ENCODE assay signal across 14 cellular contexts in the genomic region with DNA sequence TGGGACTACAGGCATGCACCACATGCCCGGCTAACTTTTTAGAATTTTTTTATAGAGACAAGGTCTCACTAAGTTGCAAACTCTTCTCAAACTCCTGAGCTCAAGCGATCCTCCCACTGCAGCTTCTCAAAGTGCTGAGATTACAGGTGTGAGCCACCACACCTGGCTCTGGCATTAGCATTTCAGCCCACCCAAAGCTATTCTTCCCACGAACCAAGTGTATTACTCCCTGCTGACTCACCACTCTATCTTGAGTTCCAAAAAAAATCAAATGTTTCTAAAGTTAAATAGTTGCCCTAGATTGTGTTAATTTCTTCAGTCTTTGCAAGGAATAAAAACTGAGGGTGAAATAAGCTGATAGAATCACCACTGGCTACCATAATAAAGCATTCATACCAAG.
"Had no signal": no experiment of that assay in that cellular context is flagged by ENCODE, and none has a peak within 500 bp of the region (broad histone marks: within the 10 kb centered on the region; RNA-seq: fewer than 3 reads in every experiment).

No MANE protein-coding gene starts in this region.

- H3K27me3 ChIP-seq: colonic mucosa, pancreas had no signal

- H3K4me3 ChIP-seq: colonic mucosa, left ventricle myocardium inferior, pancreas had no signal

- H3K36me3 ChIP-seq: colonic mucosa, left ventricle myocardium inferior, pancreas had no signal

- ATAC-seq: activated T-cell treated with anti-CD3 and anti-CD28 coated beads, Interleukin-2, amount 50 U/mL, for 72 hours; natural killer cell treated with Interleukin-12 subunit alpha and Interleukin-12 subunit beta and Interleukin-15 and Interleukin-18, amount 100 ng/mL, for 72 hours; stimulated activated memory B cell treated with anti-CD40 and anti-IgM and Interleukin-4, amounts not matched to agents 10 μg/mL and 1 μg/mL and 100 μg/mL, for 72 hours had no signal

- DNase-seq: activated CD4-positive, alpha-beta T cell treated with anti-CD3 and anti-CD28 coated beads, Interleukin-2, amount 10 ng/mL, durations not matched to agents 7 days and 5 days; activated CD4-positive, CD25-positive, alpha-beta regulatory T cell; activated CD8-positive, alpha-beta memory T cell treated with anti-CD3 and anti-CD28 coated beads, Interleukin-2, amount 50 U/mL, for 48 hours; activated naive CD4-positive, alpha-beta T cell; activated T-cell treated with anti-CD3 and anti-CD28 coated beads, Interleukin-2, amount 50 U/mL, for 72 hours; colonic mucosa; foreskin fibroblast; left ventricle myocardium inferior; mesendoderm; pancreas; retina; stimulated activated CD4-positive, alpha-beta T cell treated with anti-CD3 and anti-CD28 coated beads, Interleukin-2, amount 100 ng/mL, for 48 hours had no signal

- H3K27ac ChIP-seq: colonic mucosa, pancreas had no signal

- H3K9me3 ChIP-seq: colonic mucosa, left ventricle myocardium inferior, pancreas had no signal

- H3K4me1 ChIP-seq: colonic mucosa had no signal
